Comparison of ENCODE assay signal across 7 cellular contexts in the genomic region with DNA sequence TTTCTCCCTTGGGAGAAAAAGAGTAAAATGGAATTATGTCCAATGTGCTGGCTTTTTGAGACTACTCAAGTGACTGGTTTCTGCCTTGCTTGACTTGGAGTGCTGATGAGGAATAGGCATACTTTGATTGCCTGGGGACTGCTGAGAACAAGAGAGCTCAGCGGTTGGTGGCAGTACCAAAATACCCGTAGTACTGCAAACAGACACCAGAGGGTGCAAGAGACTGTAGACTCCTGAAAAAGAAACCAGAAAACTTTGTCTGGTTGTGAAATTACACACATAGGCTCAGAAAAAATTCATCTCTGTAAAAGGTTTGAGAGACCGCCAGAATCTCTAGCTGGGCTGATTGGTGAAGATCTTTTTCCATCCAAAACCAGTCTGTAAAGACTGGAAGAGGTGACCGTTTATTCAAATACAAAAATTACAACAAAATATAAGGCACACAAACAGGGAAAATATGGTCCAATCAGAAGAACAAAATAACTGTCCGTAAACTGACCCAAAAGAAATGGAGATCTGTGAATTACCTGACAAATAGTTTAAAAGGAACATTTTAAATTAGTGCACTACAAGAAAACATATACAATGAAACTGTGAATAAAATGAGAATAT. TPM values are rescaled to one million over a fixed set of nuclear protein-coding genes. Genes with fewer than 3 reads are reported as not detected.
DNase-seq lines count a peak whose midpoint lies in the region; ATAC-seq and TF ChIP-seq lines count a peak whose summit lies in the region.

No MANE protein-coding gene starts in this region.

- H3K9me3 ChIP-seq in OCI-LY7 (ENCODE audit: low read length) (0 out of 2 replicates have a peak, but pooled peaks cover 4% of the 10 kb centered on the region), hepatocyte (ENCODE audit: low read depth) (peaks cover 11% of the 10 kb centered on the region)

- H2AFZ ChIP-seq in OCI-LY7 (ENCODE audit: low read length) (no peak overlapping the region; the same call in 1 of the 2 replicates), hepatocyte (no peak overlapping the region)

- H3K27ac ChIP-seq in OCI-LY7 (ENCODE audit: low read depth, low read length, poor library complexity, severe bottlenecking) (no peak overlapping the region), hepatocyte (no peak overlapping the region)

- intact Hi-C loops in OCI-LY7 (cut with micrococcal nuclease; ENCODE audit: unreplicated experiment): loop anchor here (10.0 kb wide), 1 partner anchor 236 kb away; no protein-coding TSS in a partner anchor

- peak; percentile 97 for ATAC-seq in GM21423 (IDR thresholded peaks at IDR 0.05; ENCODE audit: unreplicated experiment)
- ATAC-seq in HG03575 (IDR thresholded peaks at IDR 0.05; ENCODE audit: extremely low read depth, insufficient number of reproducible peaks, low FRiP score, unreplicated experiment): peak; percentile 97

- H3K9me2 ChIP-seq in OCI-LY7 (ENCODE audit: insufficient read depth, low read length) (no peaks in the 10 kb centered on the region), hepatocyte (replicated peaks; ENCODE audit: insufficient read depth) (no peaks in the 10 kb centered on the region)

- H3K27me3 ChIP-seq in hepatocyte: no peaks in the 10 kb centered on the region

- TF ChIP-seq CTCF in OCI-LY7 (conservative IDR thresholded peaks at IDR 0.05; ENCODE audit: low read length) (peak; percentile 83), hepatocyte (IDR thresholded peaks at IDR 0.05; ENCODE audit: poor library complexity) (peak; percentile 73)

- H3K4me2 ChIP-seq in OCI-LY7 (ENCODE audit: low read length) (no peak overlapping the region), hepatocyte (no peak overlapping the region)

- H3K36me3 ChIP-seq in OCI-LY7 (ENCODE audit: insufficient read depth, low read length): no peaks in the 10 kb centered on the region
- H3K36me3 ChIP-seq in hepatocyte (replicated peaks; ENCODE audit: insufficient read depth, low read depth): no peaks in the 10 kb centered on the region

- no peaks in the 10 kb centered on the region for H3K4me1 ChIP-seq in OCI-LY7 (ENCODE audit: insufficient read depth, low read length, poor library complexity, severe bottlenecking)
- no peaks in the 10 kb centered on the region for H3K4me1 ChIP-seq in hepatocyte (ENCODE audit: insufficient read depth)

- CTCF ChIA-PET in OCI-LY7 (lab: Charles Lee; ENCODE audit: unreplicated experiment): no interaction called here

- WGBS in hepatocyte (ENCODE audit: low lambda C conversion rate, missing lambda C conversion rate): 31% methylated on average over 5 of the region's 5 CpGs

- POLR2A ChIA-PET in OCI-LY7 (lab: Charles Lee): no interaction called here

- H3K4me3 ChIP-seq in OCI-LY7 (ENCODE audit: low read depth, low read length, poor library complexity, severe bottlenecking) (no peak overlapping the region), hepatocyte (no peak overlapping the region)

- no TSS peak for BruUV-seq in OCI-LY7 (replicated peaks; lab: Mats Ljungman, UMichigan)

- H3K79me2 ChIP-seq in OCI-LY7 (ENCODE audit: insufficient read depth, low read depth, low read length) (no peaks in the 10 kb centered on the region), hepatocyte (peaks cover 22% of the 10 kb centered on the region)

- no peaks in the 10 kb centered on the region for H4K20me1 ChIP-seq in OCI-LY7 (ENCODE audit: insufficient read depth, low read length)
- no peaks in the 10 kb centered on the region for H4K20me1 ChIP-seq in hepatocyte (ENCODE audit: insufficient read depth, poor library complexity, severe bottlenecking)

- DNase-seq in GDM1 (lab: John Stamatoyannopoulos, UW): peak; percentile 13
- peak; percentile 54 for DNase-seq in OCI-LY7 (ENCODE audit: low spot score)
- DNase-seq in activated naive CD4-positive, alpha-beta T cell treated with anti-CD3 and anti-CD28 coated beads, Interleukin-2, amount 50 U/mL, for 16 hours: peak; percentile 35
- peak; percentile 77 for DNase-seq in hepatocyte (ENCODE audit: low spot score)
- DNase-seq in stimulated activated CD4-positive, alpha-beta T cell treated with anti-CD3 and anti-CD28 coated beads, Interleukin-15, amount 100 ng/mL, for 24 hours: peak; percentile 64

RNA-seq across cellular contexts. Expression of a gene that starts 18.5 kb away (rescaled TPM):
- total RNA-seq in OCI-LY7 (2014; rRNA removed; shearing (Covaris generic)): not detected in 2 replicates
- not detected in 2 replicates for total RNA-seq in OCI-LY7 (2022)
- total RNA-seq in hepatocyte: 16.4 and 20.4 TPM in 2 replicates
- 5.8 and 7.2 TPM in 2 replicates for polyA plus RNA-seq in hepatocyte

Comparison
In these comparisons a context has a peak if more than half of its experiments do, and no peak if none do; other contexts are left out.
1. DNase-seq: peak in every context shown above with its lines; median percentile 77 in hepatocyte; 64 in stimulated activated CD4-positive, alpha-beta T cell treated with anti-CD3 and anti-CD28 coated beads, Interleukin-15, amount 100 ng/mL, for 24 hours; 54 in OCI-LY7; 35 in activated naive CD4-positive, alpha-beta T cell treated with anti-CD3 and anti-CD28 coated beads, Interleukin-2, amount 50 U/mL, for 16 hours; 13 in GDM1.
2. RNA of a gene that starts 18.5 kb away (total RNA-seq): 16.4 to 20.4 TPM in hepatocyte; not detected in OCI-LY7; every median in the first group is over 10 times any median in the second.